Comparison of ENCODE assay signal across 8 cellular contexts in the genomic region with DNA sequence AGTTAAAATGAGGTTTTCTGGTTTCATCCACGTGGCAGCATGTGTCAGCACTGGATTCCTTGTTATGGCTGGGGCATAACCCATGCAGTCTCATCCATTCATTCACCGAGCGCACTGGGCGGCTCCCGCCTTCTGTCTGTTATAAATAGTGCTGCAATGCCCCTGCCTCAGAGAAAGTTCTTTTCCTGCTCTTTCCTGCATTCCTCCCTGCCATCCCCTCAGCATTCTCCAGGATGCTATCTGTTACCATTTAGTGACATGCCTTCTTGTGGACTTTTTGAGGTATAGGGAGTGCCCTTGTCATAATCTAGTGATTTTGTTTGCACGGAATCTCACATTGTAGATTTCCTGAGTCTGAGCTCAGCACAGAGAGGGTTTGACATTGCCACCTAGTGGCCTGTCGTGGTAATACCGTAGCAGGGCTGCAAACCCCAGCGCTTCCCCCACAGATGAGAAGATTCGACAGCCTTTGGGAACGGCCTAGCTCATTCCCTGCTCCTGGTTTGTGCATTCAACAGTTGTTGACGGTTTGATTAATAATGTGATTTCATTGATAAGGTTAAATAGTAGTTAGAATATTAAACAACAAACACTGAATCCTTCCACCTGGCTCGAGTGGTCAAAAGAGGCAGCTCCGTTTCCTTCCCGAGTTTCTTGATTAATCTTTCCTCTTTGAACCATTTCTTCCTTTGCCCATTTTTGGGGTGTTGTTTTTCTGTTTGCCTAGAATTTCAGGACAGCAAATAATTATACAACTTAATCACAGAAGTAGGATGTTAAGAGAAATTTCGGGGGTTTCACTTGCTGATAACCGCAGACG. TPM values are rescaled to one million over a fixed set of nuclear protein-coding genes. Genes with fewer than 3 reads are reported as not detected.
DNase-seq lines count a peak whose midpoint lies in the region; ATAC-seq and TF ChIP-seq lines count a peak whose summit lies in the region.

No MANE protein-coding gene starts in this region.

- ATAC-seq in thoracic aorta (ENCODE audit: insufficient number of reproducible peaks, low FRiP score, low read depth): peak; percentile 75

- H3K4me1 ChIP-seq in osteoblast (ENCODE audit: insufficient read depth, low read length): peaks cover 18% of the 10 kb centered on the region
- H3K4me1 ChIP-seq in thoracic aorta (ENCODE audit: control insufficient read depth in 1 of 2, low read depth in 2 of 2): peaks cover 0 to 6% of the 10 kb centered on the region in 2 donors

- H3K27ac ChIP-seq in osteoblast (ENCODE audit: low read depth, low read length) (peak overlapping the region; percentile 88), thoracic aorta (no peak overlapping the region)

- peak overlapping the region; percentile 44 for H3K4me3 ChIP-seq in fibroblast of villous mesenchyme (ENCODE audit: low read depth, low read length)
- H3K4me3 ChIP-seq in osteoblast (ENCODE audit: insufficient read depth, low read length): peak overlapping the region; percentile 61
- H3K4me3 ChIP-seq in thoracic aorta: peak overlapping the region; percentile 61

- DNase-seq in NCI-H524 (lab: John Stamatoyannopoulos, UW): peak; percentile 38 to 73
- no peak for DNase-seq in NCI-H524 treated with DMSO at 0.1 percent for 48 hours (lab: John Stamatoyannopoulos, UW)
- peak; percentile 64 for DNase-seq in LHCN-M2 (ENCODE audit: low read depth)
- peak; percentile 88 for DNase-seq in RPMI8226
- DNase-seq in activated T-helper 1 cell treated with anti-CD3 and anti-CD28 coated beads, Interleukin-2, amount 50 U/mL, for 16 hours (ENCODE audit: low read depth in 1 of 2, low spot score in 1 of 2): peak; percentile 60 to 62
- DNase-seq in fibroblast of villous mesenchyme (ENCODE audit: low read depth): peak; percentile 76
- peak; percentile 95 for DNase-seq in osteoblast (ENCODE audit: insufficient read length, low spot score, missing footprints)
- DNase-seq in thoracic aorta (ENCODE audit: low spot score): peak; percentile 30

- TF ChIP-seq CTCF in fibroblast of villous mesenchyme (IDR thresholded peaks at IDR 0.05; ENCODE audit: insufficient read depth, low read depth, low read length) (peak; percentile 95), osteoblast (IDR thresholded peaks at IDR 0.05; ENCODE audit: extremely low read depth, low read depth, low read length) (peak; percentile 97), thoracic aorta (IDR thresholded peaks at IDR 0.05) (peak; percentile 95)

- H3K79me2 ChIP-seq in osteoblast (ENCODE audit: insufficient read depth, low read length): no peaks in the 10 kb centered on the region

- H3K27me3 ChIP-seq in osteoblast (ENCODE audit: insufficient read depth, low read length) (peaks cover 47% of the 10 kb centered on the region), thoracic aorta (replicated peaks; ENCODE audit: insufficient read depth) (no peaks in the 10 kb centered on the region)

- H3K36me3 ChIP-seq in osteoblast (ENCODE audit: insufficient read depth, low read length) (no peaks in the 10 kb centered on the region), thoracic aorta (no peaks in the 10 kb centered on the region)

- H3K9me3 ChIP-seq in osteoblast (ENCODE audit: low read depth, low read length): no peaks in the 10 kb centered on the region
- no peaks in the 10 kb centered on the region for H3K9me3 ChIP-seq in thoracic aorta

- peak overlapping the region; percentile 90 for H2AFZ ChIP-seq in osteoblast (ENCODE audit: low read length)

- H4K20me1 ChIP-seq in osteoblast (ENCODE audit: insufficient read depth, low read length): no peaks in the 10 kb centered on the region

- H3K4me2 ChIP-seq in osteoblast (ENCODE audit: insufficient read depth, low read length): peak overlapping the region; percentile 95

RNA-seq across cellular contexts. Expression of gene UMODL1, which starts 46.3 kb away (rescaled TPM):
- total RNA-seq in LHCN-M2 (2014; rRNA removed): not detected in 2 replicates
- not detected for polyA plus RNA-seq in LHCN-M2 (2012)
- under 0.01 TPM in 1 of 2 replicates, not detected in the other for total RNA-seq in fibroblast of villous mesenchyme
- under 0.01 TPM in 1 of 2 replicates, not detected in the other for total RNA-seq in osteoblast
- total RNA-seq in thoracic aorta: under 1 TPM in 1 of 2 donors, not detected in 1; 0.14 TPM
